ENCODE assay signal across 30 cellular contexts in the genomic region with DNA sequence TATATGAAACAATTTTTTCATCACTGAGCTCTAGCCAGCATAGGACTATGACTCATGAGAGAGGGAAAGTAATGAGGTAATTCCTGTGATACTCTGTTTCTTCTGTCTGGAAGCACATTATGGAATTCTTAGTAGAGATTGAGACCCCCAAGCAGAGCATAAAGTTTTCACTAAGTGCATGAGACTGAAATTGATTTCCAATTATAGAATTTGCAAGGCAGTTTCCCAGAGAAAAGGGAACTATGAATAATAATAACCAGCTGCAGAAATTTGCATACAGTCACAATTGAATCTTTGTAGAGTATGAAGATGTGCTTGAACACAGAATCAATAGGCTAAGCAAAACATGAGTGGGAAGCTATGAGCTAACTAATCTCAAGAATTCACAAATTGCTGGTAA.
DNase-seq lines count a peak whose midpoint lies in the region; ATAC-seq, FAIRE-seq and TF ChIP-seq lines count a peak whose summit lies in the region.
"Had no signal": no experiment of that assay in that cellular context is flagged by ENCODE, and none has a peak within 500 bp of the region (broad histone marks: within the 10 kb centered on the region; RNA-seq: fewer than 3 reads in every experiment).

No MANE protein-coding gene starts in this region.

- DNase-seq in COLO829 (ENCODE audit: low spot score) (peak; percentile 46), HTR-8/SVneo (ENCODE audit: insufficient read length, low spot score) (peak; percentile 1), GM12878 (ENCODE audit: low read depth, low spot score) (no peak), neural progenitor cell (ENCODE audit: low spot score) (no peak), NCI-H2196 (lab: John Stamatoyannopoulos, UW; ENCODE audit: unreplicated experiment) (no peak)
- DNase-seq in stimulated activated naive CD8-positive, alpha-beta T cell treated with anti-CD3 and anti-CD28 coated beads, Interleukin-15, amount 100 ng/mL, for 72 hours = no peak
- DNase-seq: activated CD4-positive, alpha-beta T cell treated with anti-CD3 and anti-CD28 coated beads for 1 hour; activated naive CD4-positive, alpha-beta T cell treated with anti-CD3 and anti-CD28 coated beads, Interleukin-2, amount 50 U/mL, for 16 hours; CD4-positive, CD25-positive, alpha-beta regulatory T cell; H7; immature natural killer cell; Karpas-422; left colon; mammary epithelial cell; NCI-H146; NCI-H510A treated with DMSO at 0.1 percent for 48 hours; nephron progenitor cell; retina; SHP77 treated with DMSO at 0.1 percent for 48 hours had no signal

- FAIRE-seq in HTR-8/SVneo (lab: Jason Lieb, UNC) = no peak
- FAIRE-seq in GM12878 (lab: Jason Lieb, UNC) = no peak
- FAIRE-seq: A549, endothelial cell of umbilical vein had no signal

- no peaks in the 10 kb centered on the region for H3K27me3 Mint-ChIP-seq in neural progenitor cell (ENCODE audit: insufficient read depth, low read depth)
- no peaks in the 10 kb centered on the region for H3K27me3 Mint-ChIP-seq in stimulated activated naive CD8-positive, alpha-beta T cell treated with anti-CD3 and anti-CD28 coated beads, Interleukin-15, amount 100 ng/mL, for 72 hours
- H3K27me3 Mint-ChIP-seq: activated T-helper 17 cell treated with anti-CD3 and anti-CD28 coated beads, Interleukin-2, amount 50 U/mL, for 72 hours; brain; CD4-positive, CD25-positive, alpha-beta regulatory T cell; stimulated activated memory B cell treated with anti-CD40 and anti-IgM and Interleukin-4, amounts not matched to agents 10 μg/mL and 1 μg/mL and 100 μg/mL, for 72 hours had no signal

- no TSS peak for BruUV-seq in GM12878 (replicated peaks; lab: Mats Ljungman, UMichigan)

- no peak; the same call in 2 of the 3 replicates for ATAC-seq in GM12878
- ATAC-seq in HG03097 (IDR thresholded peaks at IDR 0.05; ENCODE audit: low FRiP score, unreplicated experiment) = no peak
- no peak for ATAC-seq in stimulated activated naive CD8-positive, alpha-beta T cell treated with anti-CD3 and anti-CD28 coated beads, Interleukin-15, amount 100 ng/mL, for 72 hours
- ATAC-seq in GM21381 (IDR thresholded peaks at IDR 0.05; ENCODE audit: unreplicated experiment) = no peak
- ATAC-seq: A549; activated T-helper 17 cell treated with anti-CD3 and anti-CD28 coated beads, Interleukin-2, amount 50 U/mL, for 72 hours; left colon; stimulated activated memory B cell treated with anti-CD40 and anti-IgM and Interleukin-4, amounts not matched to agents 10 μg/mL and 1 μg/mL and 100 μg/mL, for 72 hours had no signal

- H3K79me2 ChIP-seq in GM12878 (ENCODE audit: control insufficient read depth, insufficient read depth, low read length) = no peaks in the 10 kb centered on the region
- no peaks in the 10 kb centered on the region for H3K79me2 ChIP-seq in neural progenitor cell (ENCODE audit: low read depth)

- H3K4me2 ChIP-seq in GM12878 (ENCODE audit: control insufficient read depth, insufficient read depth) (no peak overlapping the region), neural progenitor cell (no peak overlapping the region)
- H3K4me2 ChIP-seq: A549 had no signal

- TF ChIP-seq RAD21 in GM12878 (IDR thresholded peaks at IDR 0.05; ENCODE audit: insufficient read depth, low read depth, low read length) = no peak

- H3K9me3 ChIP-seq in GM12878 (replicated peaks; ENCODE audit: control insufficient read depth, insufficient read depth, low read length) (no peaks in the 10 kb centered on the region), neural progenitor cell (ENCODE audit: low read depth) (no peaks in the 10 kb centered on the region)
- H3K9me3 ChIP-seq: A549, suprapubic skin had no signal

- no peaks in the 10 kb centered on the region for H3K4me1 Mint-ChIP-seq in neural progenitor cell
- H3K4me1 Mint-ChIP-seq in stimulated activated naive CD8-positive, alpha-beta T cell treated with anti-CD3 and anti-CD28 coated beads, Interleukin-15, amount 100 ng/mL, for 72 hours = no peaks in the 10 kb centered on the region
- H3K4me1 Mint-ChIP-seq: activated T-helper 17 cell treated with anti-CD3 and anti-CD28 coated beads, Interleukin-2, amount 50 U/mL, for 72 hours; CD4-positive, CD25-positive, alpha-beta regulatory T cell; immature natural killer cell; nephron progenitor cell; stimulated activated memory B cell treated with anti-CD40 and anti-IgM and Interleukin-4, amounts not matched to agents 10 μg/mL and 1 μg/mL and 100 μg/mL, for 72 hours had no signal

- no peaks in the 10 kb centered on the region for H3F3A ChIP-seq in neural progenitor cell (ENCODE audit: low read depth)

- TF ChIP-seq CTCF in GM12878 (IDR thresholded peaks at IDR 0.05 in 2 of 3, conservative IDR thresholded peaks at IDR 0.05 in 1 of 3; ENCODE audit: control insufficient read depth in 2 of 3, extremely low read depth in 1 of 3, insufficient read depth in 1 of 3, low read depth in 3 of 3, low read length in 3 of 3) = no peak
- TF ChIP-seq CTCF in neural progenitor cell (IDR thresholded peaks at IDR 0.05) = no peak

- TF ChIP-seq POLR2A in GM12878 (IDR thresholded peaks at IDR 0.05; ENCODE audit: low read depth, low read length) = no peak

- no peak for TF ChIP-seq EP300 in GM12878 (IDR thresholded peaks at IDR 0.05; ENCODE audit: borderline replicate concordance in 1 of 2, control insufficient read depth in 1 of 2, low read depth in 2 of 2, low read length in 2 of 2)

- no peaks in the 10 kb centered on the region for H3K9me3 Mint-ChIP-seq in neural progenitor cell
- H3K9me3 Mint-ChIP-seq in stimulated activated naive CD8-positive, alpha-beta T cell treated with anti-CD3 and anti-CD28 coated beads, Interleukin-15, amount 100 ng/mL, for 72 hours = peaks cover 0 to 4% of the 10 kb centered on the region in 2 donors
- H3K9me3 Mint-ChIP-seq: stimulated activated memory B cell treated with anti-CD40 and anti-IgM and Interleukin-4, amounts not matched to agents 10 μg/mL and 1 μg/mL and 100 μg/mL, for 72 hours had no signal

- H3K27ac Mint-ChIP-seq in neural progenitor cell = no peak overlapping the region
- no peak overlapping the region for H3K27ac Mint-ChIP-seq in stimulated activated naive CD8-positive, alpha-beta T cell treated with anti-CD3 and anti-CD28 coated beads, Interleukin-15, amount 100 ng/mL, for 72 hours
- H3K27ac Mint-ChIP-seq: activated T-helper 17 cell treated with anti-CD3 and anti-CD28 coated beads, Interleukin-2, amount 50 U/mL, for 72 hours; CD4-positive, CD25-positive, alpha-beta regulatory T cell; immature natural killer cell; nephron progenitor cell; stimulated activated memory B cell treated with anti-CD40 and anti-IgM and Interleukin-4, amounts not matched to agents 10 μg/mL and 1 μg/mL and 100 μg/mL, for 72 hours; T-helper 2 cell treated with Interferon-gamma antibody and Interleukin-4, amounts not matched to agents 5 μg/mL and 100 μg/mL, for 36 hours had no signal

- in situ Hi-C loops in GM12878 (cut with MboI) = no loop called here

- H3K9ac ChIP-seq in GM12878 (ENCODE audit: control insufficient read depth, insufficient read depth, low read length) (no peak overlapping the region), neural progenitor cell (no peak overlapping the region)

- H3K36me3 ChIP-seq in GM12878 (ENCODE audit: control insufficient read depth in 2 of 2, insufficient read depth in 2 of 2, low read length in 1 of 2) (no peaks in the 10 kb centered on the region), neural progenitor cell (no peaks in the 10 kb centered on the region)
- H3K36me3 ChIP-seq: suprapubic skin had no signal

- intact Hi-C loops in GM12878 (cut with micrococcal nuclease; ENCODE audit: unreplicated experiment) = no loop called here

- H3K36me3 Mint-ChIP-seq in neural progenitor cell = no peaks in the 10 kb centered on the region
- H3K36me3 Mint-ChIP-seq: brain; CD4-positive, CD25-positive, alpha-beta regulatory T cell; immature natural killer cell; stimulated activated memory B cell treated with anti-CD40 and anti-IgM and Interleukin-4, amounts not matched to agents 10 μg/mL and 1 μg/mL and 100 μg/mL, for 72 hours had no signal

- H3K27ac ChIP-seq in GM12878 (ENCODE audit: control insufficient read depth, insufficient read depth) (no peak overlapping the region), neural progenitor cell (no peak overlapping the region)
- H3K27ac ChIP-seq: A549, HL-60, skin epidermis, suprapubic skin had no signal

- POLR2A ChIA-PET in GM12878 (lab: Charles Lee) = interaction anchor here (0.6 kb wide), 1 partner anchor 423 kb away, joined by 4 read pairs; no protein-coding TSS in a partner anchor

- no peaks in the 10 kb centered on the region for H3K4me1 ChIP-seq in GM12878 (ENCODE audit: control insufficient read depth, insufficient read depth, low read length)
- H3K4me1 ChIP-seq in neural progenitor cell = no peaks in the 10 kb centered on the region
- H3K4me1 ChIP-seq: A549, suprapubic skin had no signal

- H2AFZ ChIP-seq in GM12878 (ENCODE audit: control insufficient read depth, low read depth, low read length) (no peak overlapping the region), neural progenitor cell (replicated peaks) (peak overlapping the region; percentile 19)

- SMC1A ChIA-PET in GM12878 (lab: Charles Lee; ENCODE audit: uncharacterized antibody, unreplicated experiment) = interaction anchor here (0.6 to 1.3 kb wide), 4 partner anchors 11 to 433 kb away, joined by 3 read pairs; no protein-coding TSS in a partner anchor

- H4K20me1 ChIP-seq in GM12878 (ENCODE audit: control insufficient read depth, insufficient read depth) (no peaks in the 10 kb centered on the region), neural progenitor cell (ENCODE audit: low read depth) (no peaks in the 10 kb centered on the region)

- RAD21 ChIA-PET in GM12878 (lab: Charles Lee; ENCODE audit: unreplicated experiment) = interaction anchor here (0.9 kb wide), 1 partner anchor 238 kb away, joined by 3 read pairs; no protein-coding TSS in a partner anchor

- H3K4me3 ChIP-seq in GM12878 (no peak overlapping the region), neural progenitor cell (no peak overlapping the region)
- H3K4me3 ChIP-seq: A549, skin epidermis, suprapubic skin had no signal

- CTCF ChIA-PET in GM12878 (lab: Yijun Ruan, JAX) = interaction anchor here (0.9 to 1.3 kb wide), 2 partner anchors 23 to 469 kb away, joined by 4 read pairs; no protein-coding TSS in a partner anchor

- H3K27me3 ChIP-seq in GM12878 (replicated peaks in 1 of 2; ENCODE audit: control insufficient read depth in 2 of 2, insufficient read depth in 2 of 2, low read length in 1 of 2) = no peaks in the 10 kb centered on the region
- H3K27me3 ChIP-seq in neural progenitor cell = no peaks in the 10 kb centered on the region
- H3K27me3 ChIP-seq: suprapubic skin had no signal

- no peak overlapping the region for H3K4me3 Mint-ChIP-seq in neural progenitor cell
- H3K4me3 Mint-ChIP-seq in stimulated activated naive CD8-positive, alpha-beta T cell treated with anti-CD3 and anti-CD28 coated beads, Interleukin-15, amount 100 ng/mL, for 72 hours = no peak overlapping the region
- H3K4me3 Mint-ChIP-seq: activated T-helper 17 cell treated with anti-CD3 and anti-CD28 coated beads, Interleukin-2, amount 50 U/mL, for 72 hours; brain; CD4-positive, CD25-positive, alpha-beta regulatory T cell; immature natural killer cell; nephron progenitor cell; stimulated activated memory B cell treated with anti-CD40 and anti-IgM and Interleukin-4, amounts not matched to agents 10 μg/mL and 1 μg/mL and 100 μg/mL, for 72 hours; T-helper 2 cell treated with Interferon-gamma antibody and Interleukin-4, amounts not matched to agents 5 μg/mL and 100 μg/mL, for 36 hours had no signal

TF ChIP-seq in GM12878, 131 proteins besides CTCF, POLR2A, EP300 and RAD21:
- TF ChIP-seq HDAC2 (IDR thresholded peaks at IDR 0.05) (no peak), ATF7 (IDR thresholded peaks at IDR 0.05; ENCODE audit: low read depth) (peak; percentile 60)

Comparison
In these comparisons a context has a peak if more than half of its experiments do, and no peak if none do; other contexts are left out.
1. DNase-seq: peak in COLO829 (single experiment) and HTR-8/SVneo (single experiment); none in GM12878 (single experiment), neural progenitor cell (single experiment), stimulated activated naive CD8-positive, alpha-beta T cell treated with anti-CD3 and anti-CD28 coated beads, Interleukin-15, amount 100 ng/mL, for 72 hours (0 of 2) and NCI-H2196 (single experiment).